Comparison of ENCODE assay signal across 7 cellular contexts in genomic region chr19:51365211-51366049, GRCh38. TPM values are rescaled to one million over a fixed set of nuclear protein-coding genes. Genes with fewer than 3 reads are reported as not detected.
DNase-seq lines count a peak whose midpoint lies in the region; ATAC-seq and TF ChIP-seq lines count a peak whose summit lies in the region.

No MANE protein-coding gene starts in this region.

- peaks cover 4% of the 10 kb centered on the region for H3K4me1 ChIP-seq in NT2/D1 (ENCODE audit: insufficient read depth, insufficient read length)
- no peaks in the 10 kb centered on the region for H3K4me1 ChIP-seq in breast epithelium

- H3K27me3 ChIP-seq in NT2/D1 (ENCODE audit: insufficient read depth, insufficient read length), result no peaks in the 10 kb centered on the region
- H3K27me3 ChIP-seq in breast epithelium, result no peaks in the 10 kb centered on the region
- no peaks in the 10 kb centered on the region for H3K27me3 ChIP-seq in kidney epithelial cell (ENCODE audit: control insufficient read depth, insufficient read depth, low read length)

- peak overlapping the region; percentile 97 for H3K27ac Mint-ChIP-seq in stimulated activated naive B cell treated with anti-CD40 and anti-IgM and Interleukin-4, amounts not matched to agents 10 μg/mL and 1 μg/mL and 100 μg/mL, for 72 hours

- TF ChIP-seq CTCF in GM12864 (IDR thresholded peaks at IDR 0.05; ENCODE audit: low read depth, low read length, missing control alignments) (no peak), breast epithelium (IDR thresholded peaks at IDR 0.05) (no peak), kidney epithelial cell (IDR thresholded peaks at IDR 0.05; ENCODE audit: insufficient read depth, low read length, poor library complexity, severe bottlenecking) (no peak), GM13977 (IDR thresholded peaks at IDR 0.05; ENCODE audit: extremely low read depth, insufficient read depth, missing control alignments) (no peak)

- ATAC-seq in stimulated activated naive B cell treated with anti-CD40 and anti-IgM and Interleukin-4, amounts not matched to agents 10 μg/mL and 1 μg/mL and 100 μg/mL, for 72 hours (replicated peaks), result peak in 1 of 2 donors; percentile 6
- ATAC-seq in HG03097 (IDR thresholded peaks at IDR 0.05; ENCODE audit: low FRiP score, unreplicated experiment), result no peak

- in situ Hi-C loops in GM13977 (cut with MboI; ENCODE audit: low pct_unique_long_range_greater_than_20kb, low sequenced_read_pairs, unreplicated experiment), result no loop called here

- DNase-seq in GM12864 (ENCODE audit: low read depth), result no peak
- DNase-seq in NT2/D1 (ENCODE audit: low read depth, low spot score), result no peak
- DNase-seq in breast epithelium (ENCODE audit: low spot score in 2 of 2), result no peak
- DNase-seq in kidney epithelial cell (ENCODE audit: low read depth), result no peak
- no peak for DNase-seq in stimulated activated naive B cell treated with anti-CD40 and anti-IgM and Interleukin-4, amounts not matched to agents 10 μg/mL and 1 μg/mL and 100 μg/mL, for 72 hours
- no peak for DNase-seq in GM13977 (ENCODE audit: low spot score)

- no peaks in the 10 kb centered on the region for H3K9me3 ChIP-seq in NT2/D1 (ENCODE audit: insufficient read depth, low read length)
- no peaks in the 10 kb centered on the region for H3K9me3 ChIP-seq in breast epithelium

- intact Hi-C loops in breast epithelium (cut with DNase I; ENCODE audit: low total_unique reads), result no loop called here

- H3K4me1 Mint-ChIP-seq in stimulated activated naive B cell treated with anti-CD40 and anti-IgM and Interleukin-4, amounts not matched to agents 10 μg/mL and 1 μg/mL and 100 μg/mL, for 72 hours, result peaks cover 36 to 61% of the 10 kb centered on the region in 2 donors

- peak overlapping the region; percentile 92 for H3K9ac ChIP-seq in NT2/D1 (ENCODE audit: insufficient read length, low read depth)

- H3K4me3 Mint-ChIP-seq in stimulated activated naive B cell treated with anti-CD40 and anti-IgM and Interleukin-4, amounts not matched to agents 10 μg/mL and 1 μg/mL and 100 μg/mL, for 72 hours, result peak overlapping the region; percentile 95 to 96

- peaks cover 10 to 19% of the 10 kb centered on the region in 2 donors for H3K36me3 Mint-ChIP-seq in stimulated activated naive B cell treated with anti-CD40 and anti-IgM and Interleukin-4, amounts not matched to agents 10 μg/mL and 1 μg/mL and 100 μg/mL, for 72 hours

- no peaks in the 10 kb centered on the region for H3K27me3 Mint-ChIP-seq in stimulated activated naive B cell treated with anti-CD40 and anti-IgM and Interleukin-4, amounts not matched to agents 10 μg/mL and 1 μg/mL and 100 μg/mL, for 72 hours

- H3K27ac ChIP-seq in breast epithelium, result peak overlapping the region; percentile 94

- H3K9me3 Mint-ChIP-seq in stimulated activated naive B cell treated with anti-CD40 and anti-IgM and Interleukin-4, amounts not matched to agents 10 μg/mL and 1 μg/mL and 100 μg/mL, for 72 hours, result no peaks in the 10 kb centered on the region

- no peak for TF ChIP-seq POLR2A in breast epithelium (IDR thresholded peaks at IDR 0.05)

- H3K36me3 ChIP-seq in NT2/D1 (ENCODE audit: insufficient read depth, insufficient read length, low read length) (no peaks in the 10 kb centered on the region), breast epithelium (no peaks in the 10 kb centered on the region), kidney epithelial cell (ENCODE audit: control insufficient read depth, insufficient read depth, low read length) (no peaks in the 10 kb centered on the region)

- H3K4me3 ChIP-seq in GM12864 (ENCODE audit: low read depth, low read length) (peak overlapping the region; percentile 73), NT2/D1 (ENCODE audit: insufficient read length, low read depth) (peak overlapping the region; percentile 73), breast epithelium (peak overlapping the region; percentile 58 to 84 (median 82)), kidney epithelial cell (ENCODE audit: low read depth, low read length) (peak overlapping the region; percentile 90)

RNA-seq across cellular contexts. Expression of gene ETFB, which starts 0.8 kb away (rescaled TPM):
- total RNA-seq in breast epithelium (100 to 1,000 TPM in 1 of 3 donors, 10 to 100 TPM in 2; 60.7 to 214 (median 88.5) TPM), kidney epithelial cell (29.8 and 36.9 TPM in 2 replicates)

RNA-seq across cellular contexts. Expression of gene CLDND2, which starts 3.4 kb away (rescaled TPM):
- not detected for total RNA-seq in breast epithelium
- total RNA-seq in kidney epithelial cell, result not detected in 2 replicates

RNA-seq across cellular contexts. Expression of gene NKG7, which starts 7.0 kb away (rescaled TPM):
- total RNA-seq in breast epithelium, result 1 to 10 TPM in 1 of 3 donors, not detected in 2; 2.1 TPM
- not detected in 2 replicates for total RNA-seq in kidney epithelial cell

RNA-seq across cellular contexts. Expression of gene LIM2, which starts 22.3 kb away (rescaled TPM):
- not detected for total RNA-seq in breast epithelium
- not detected in 2 replicates for total RNA-seq in kidney epithelial cell

RNA-seq across cellular contexts. Expression of gene VSIG10L, which starts 23.5 kb away (rescaled TPM):
- total RNA-seq in breast epithelium (1 to 10 TPM; 1.3 to 1.8 (median 1.8) TPM), kidney epithelial cell (1.1 and 1.5 TPM in 2 replicates)
